18 cellular contexts compared by ENCODE assay signal in genomic region chr12:114658002-114658441, GRCh38. TPM values are rescaled to one million over a fixed set of nuclear protein-coding genes. Genes with fewer than 3 reads are reported as not detected.
"Had no signal": no experiment of that assay in that cellular context is flagged by ENCODE, and none has a peak within 500 bp of the region (broad histone marks: within the 10 kb centered on the region; RNA-seq: fewer than 3 reads in every experiment).

No MANE protein-coding gene starts in this region.

- H3K36me3 Mint-ChIP-seq: activated naive CD8-positive, alpha-beta T cell treated with anti-CD3 and anti-CD28 coated beads for 36 hours; natural killer cell had no signal

- DNase-seq: activated CD4-positive, alpha-beta T cell treated with anti-CD3 and anti-CD28 coated beads, Interleukin-2, amount 50 U/mL, for 1 hour; activated CD8-positive, alpha-beta memory T cell treated with anti-CD3 and anti-CD28 coated beads for 24 hours; activated naive CD8-positive, alpha-beta T cell treated with anti-CD3 and anti-CD28 coated beads for 36 hours; anterior cingulate cortex; cerebellar nuclear complex; effector memory CD8-positive, alpha-beta T cell; gastrocnemius medialis; heart left ventricle; left colon; mammary epithelial cell; natural killer cell; occipital lobe; trophoblast cell had no signal

- ATAC-seq: activated CD4-positive, CD25-positive, alpha-beta regulatory T cell treated with anti-CD3 and anti-CD28 coated beads, Interleukin-2, amount 50 U/mL, for 24 hours; effector memory CD8-positive, alpha-beta T cell; gastrocnemius medialis; heart left ventricle; left colon; natural killer cell had no signal

- H3K4me1 ChIP-seq: gastrocnemius medialis, heart left ventricle, right atrium auricular region, suprapubic skin had no signal

- H3K27ac ChIP-seq: epithelial cell of prostate, gastrocnemius medialis, heart left ventricle, right atrium auricular region, suprapubic skin had no signal

- H3K27me3 ChIP-seq: right atrium auricular region had no signal

- H3K9me3 ChIP-seq: gastrocnemius medialis, heart left ventricle, right atrium auricular region, suprapubic skin had no signal

- H3K9me3 Mint-ChIP-seq: activated naive CD8-positive, alpha-beta T cell treated with anti-CD3 and anti-CD28 coated beads for 36 hours; effector memory CD8-positive, alpha-beta T cell; natural killer cell had no signal

- H3K27ac Mint-ChIP-seq: activated naive CD8-positive, alpha-beta T cell treated with anti-CD3 and anti-CD28 coated beads for 36 hours; effector memory CD8-positive, alpha-beta T cell; natural killer cell; stimulated activated naive CD8-positive, alpha-beta T cell treated with anti-CD3 and anti-CD28 coated beads, Interleukin-15, Interleukin-2, amounts not matched to agents 100 ng/mL and 50 ng/mL, for 24 hours had no signal

- H3K4me3 ChIP-seq: gastrocnemius medialis, heart left ventricle, right atrium auricular region, suprapubic skin had no signal

- H3K36me3 ChIP-seq: gastrocnemius medialis, heart left ventricle, right atrium auricular region, suprapubic skin had no signal

- H3K4me3 Mint-ChIP-seq: activated naive CD8-positive, alpha-beta T cell treated with anti-CD3 and anti-CD28 coated beads for 36 hours; effector memory CD8-positive, alpha-beta T cell; natural killer cell; stimulated activated naive CD8-positive, alpha-beta T cell treated with anti-CD3 and anti-CD28 coated beads, Interleukin-15, Interleukin-2, amounts not matched to agents 100 ng/mL and 50 ng/mL, for 24 hours had no signal

RNA-seq across cellular contexts. Expression of gene TBX3, which starts 26.0 kb away (rescaled TPM):
- total RNA-seq: activated naive CD8-positive, alpha-beta T cell treated with anti-CD3 and anti-CD28 coated beads for 36 hours had no signal
